8 cellular contexts compared by ENCODE assay signal in the genomic region with DNA sequence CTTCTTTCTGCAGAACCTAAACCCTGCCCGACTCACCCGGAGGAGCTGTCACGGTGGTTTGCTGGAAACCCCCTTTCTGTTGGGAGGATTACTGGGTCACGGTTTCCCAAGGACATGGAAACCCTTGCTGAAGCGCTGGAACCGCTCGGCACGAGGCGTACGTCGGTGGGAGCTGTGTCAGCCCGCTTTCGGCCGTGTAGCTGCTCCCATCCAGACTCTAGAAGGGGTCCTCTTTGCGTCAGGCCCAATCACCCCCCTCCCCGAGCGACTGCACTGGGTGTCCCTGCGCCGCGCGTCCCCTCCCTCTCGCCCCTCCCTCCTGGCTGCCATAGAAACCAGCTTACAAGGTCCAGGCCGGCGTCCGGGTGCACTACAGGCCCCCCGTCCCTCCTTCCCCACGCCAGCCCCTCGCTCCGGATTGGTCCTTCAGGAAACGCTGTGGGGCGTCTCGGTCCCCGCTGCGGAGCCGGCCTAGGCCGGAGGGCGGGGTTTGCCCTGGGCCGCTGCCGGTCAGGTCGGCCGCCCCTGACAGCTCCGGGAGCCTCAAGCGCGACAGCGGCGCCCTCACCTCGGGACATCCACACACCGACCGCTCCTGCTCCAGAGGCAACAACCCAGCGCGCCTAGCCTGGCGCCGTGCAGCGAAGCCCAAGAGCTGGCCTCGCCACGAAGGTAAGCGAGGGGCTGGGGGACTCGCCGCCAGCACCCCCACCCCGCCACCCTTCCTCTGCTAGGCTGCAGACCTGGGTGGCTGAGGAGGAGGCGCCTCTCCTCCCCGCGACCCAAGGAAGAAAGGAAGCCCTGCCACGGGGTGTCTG. TPM values are rescaled to one million over a fixed set of nuclear protein-coding genes. Genes with fewer than 3 reads are reported as not detected.
A peak's percentile ranks its signal among the peaks of the same experiment; 100 is the strongest.
DNase-seq lines count a peak whose midpoint lies in the region; ATAC-seq and TF ChIP-seq lines count a peak whose summit lies in the region.

A gene (plus strand): TSS at position 486 of the 818 bp plus-strand sequence. CDS start 53,551 bp downstream, outside the sequence.

- peak within 1 kb of the TSS; percentile 79 for H3K4me3 Mint-ChIP-seq in chondrocyte (ENCODE audit: unreplicated experiment)

- no peaks in the 10 kb centered on the region for H3K9me3 Mint-ChIP-seq in chondrocyte (ENCODE audit: low read depth)

- H3K36me3 Mint-ChIP-seq in chondrocyte (ENCODE audit: low read depth) = no peaks in the 10 kb centered on the region

- TF ChIP-seq RAD21 in Ishikawa (IDR thresholded peaks at IDR 0.05; ENCODE audit: low read depth) = no peak

- intact Hi-C loops in left colon (cut with DNase I, micrococcal nuclease) = no loop called here

- H3K4me1 Mint-ChIP-seq in chondrocyte (ENCODE audit: low read depth) = peaks cover 23% of the 10 kb centered on the region

- peak within 1 kb of the TSS; percentile 76 for H3K27ac Mint-ChIP-seq in chondrocyte (ENCODE audit: unreplicated experiment)

- no peaks in the 10 kb centered on the region for H3K27me3 Mint-ChIP-seq in chondrocyte (ENCODE audit: low read depth)

- DNase-seq in Daoy (ENCODE audit: low read depth) (peak; percentile 53), chondrocyte (ENCODE audit: low spot score) (no peak), left colon (peak; percentile 46 to 52), RPMI8226 (no peak)
- peak; percentile 18 to 22 for DNase-seq in stimulated activated CD4-positive, alpha-beta T cell treated with anti-CD3 and anti-CD28 coated beads, Interleukin-15, amount 100 ng/mL, for 48 hours (ENCODE audit: low read depth in 2 of 2)

- ATAC-seq in GM21528 (IDR thresholded peaks at IDR 0.05; ENCODE audit: low FRiP score, unreplicated experiment) = peak; percentile 77
- ATAC-seq in activated CD4-positive, CD25-positive, alpha-beta regulatory T cell treated with anti-CD3 and anti-CD28 coated beads, Interleukin-2, amount 50 U/mL, for 24 hours = peak; percentile 39 to 50
- ATAC-seq in left colon = peak; percentile 88

- TF ChIP-seq EP300 in Ishikawa (IDR thresholded peaks at IDR 0.05; ENCODE audit: borderline replicate concordance) = no peak

- no peak for TF ChIP-seq CTCF in chondrocyte (IDR thresholded peaks at IDR 0.05)

TF ChIP-seq in Ishikawa, 13 proteins besides CTCF, POLR2A, EP300 and RAD21:
- TF ChIP-seq ZBTB7A (IDR thresholded peaks at IDR 0.05; ENCODE audit: low read depth) (peak; percentile 41), NFIC (IDR thresholded peaks at IDR 0.05) (no peak)

RNA-seq across cellular contexts. Expression of the gene that starts here (rescaled TPM):
- total RNA-seq in Daoy (2014; rRNA removed; shearing (Covaris generic)) = not detected in 2 replicates
- total RNA-seq in chondrocyte = 0.41 to 0.67 TPM (median 0.44 TPM) in 3 replicates
- under 1 TPM; 0.20 to 0.34 TPM for total RNA-seq in left colon

Comparison
In these comparisons a context has a peak if more than half of its experiments do, and no peak if none do; other contexts are left out.
1. Peak in DNase-seq in Daoy; RNA of the gene not detected or under 1 TPM.
2. Peak in DNase-seq and ATAC-seq in left colon; RNA of the gene not detected or under 1 TPM.
3. DNase-seq: peak in stimulated activated CD4-positive, alpha-beta T cell treated with anti-CD3 and anti-CD28 coated beads, Interleukin-15, amount 100 ng/mL, for 48 hours (2 of 2); none in chondrocyte (single experiment) and RPMI8226 (single experiment).
4. Peak in every context shown above with its lines, with median percentiles within 50 percentile points of each other: ATAC-seq.